ENCODE assay signal across 9 cellular contexts in the genomic region with DNA sequence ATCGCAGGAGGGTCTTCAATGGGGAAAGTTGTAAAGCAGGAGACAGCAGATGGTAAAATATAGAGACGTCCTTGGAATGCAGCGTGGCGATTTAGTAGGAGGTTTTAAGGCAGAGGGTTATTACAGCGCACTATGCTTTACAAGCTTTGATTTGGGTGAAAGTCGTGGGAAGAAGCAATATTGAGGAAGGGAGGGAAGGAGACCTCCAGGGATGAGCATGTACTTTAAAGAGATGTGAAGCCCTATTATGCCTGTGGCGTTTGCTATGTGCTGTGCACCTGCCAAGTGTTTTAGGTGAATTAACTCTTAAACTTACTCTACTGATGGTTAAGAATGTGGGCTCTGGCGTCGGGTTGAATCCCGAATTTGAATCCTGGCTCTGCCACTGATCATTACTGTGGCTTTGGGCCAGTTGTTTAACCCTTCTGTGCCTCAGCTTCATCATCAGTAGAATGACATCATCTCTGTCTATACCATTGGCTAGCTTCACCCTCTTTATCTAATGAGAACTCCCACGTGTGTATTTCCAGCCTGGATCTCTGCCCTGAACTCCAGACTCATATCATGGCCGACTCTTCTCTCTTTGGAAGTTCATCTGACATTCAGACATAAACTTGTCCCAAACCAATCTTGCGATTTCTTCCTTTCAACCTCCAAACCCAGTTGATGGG. TPM values are rescaled to one million over a fixed set of nuclear protein-coding genes. Genes with fewer than 3 reads are reported as not detected.
DNase-seq lines count a peak whose midpoint lies in the region; ATAC-seq and TF ChIP-seq lines count a peak whose summit lies in the region.
"Had no signal": no experiment of that assay in that cellular context is flagged by ENCODE, and none has a peak within 500 bp of the region (broad histone marks: within the 10 kb centered on the region; RNA-seq: fewer than 3 reads in every experiment).

No MANE protein-coding gene starts in this region.

- peaks cover 30% of the 10 kb centered on the region for H3K4me1 ChIP-seq in mononuclear cell (ENCODE audit: insufficient read depth, low read length)

- no peak for DNase-seq in AG10803 (ENCODE audit: low read depth)
- peak; percentile 26 for DNase-seq in choroid plexus epithelial cell (ENCODE audit: low read depth)
- DNase-seq in dedifferentiated amniotic fluid mesenchymal stem cell (ENCODE audit: extremely low spot score): no peak
- no peak for DNase-seq in RPMI8226

- H3K27ac ChIP-seq in KOPT-K1 (ENCODE audit: low read depth, low read length, poor library complexity, severe bottlenecking): peak overlapping the region; percentile 84

- H3K27me3 ChIP-seq in mononuclear cell (ENCODE audit: insufficient read depth, low read length): no peaks in the 10 kb centered on the region

- ATAC-seq in GM21367 (IDR thresholded peaks at IDR 0.05; ENCODE audit: unreplicated experiment): no peak
- ATAC-seq in GM21786 (IDR thresholded peaks at IDR 0.05; ENCODE audit: unreplicated experiment): no peak

- H3K9me3 ChIP-seq in KOPT-K1 (ENCODE audit: insufficient read depth, low read length, poor library complexity, severe bottlenecking) (no peaks in the 10 kb centered on the region), mononuclear cell (ENCODE audit: low read depth, low read length) (no peaks in the 10 kb centered on the region)

- no peak for TF ChIP-seq CTCF in AG10803 (conservative IDR thresholded peaks at IDR 0.05; ENCODE audit: low read length)
- TF ChIP-seq CTCF in choroid plexus epithelial cell (conservative IDR thresholded peaks at IDR 0.05; ENCODE audit: low read depth, low read length): no peak

- 0 out of 2 replicates have a peak, but pooled peaks cover 3% of the 10 kb centered on the region for H3K36me3 ChIP-seq in KOPT-K1 (ENCODE audit: insufficient read depth, low read length)

- H3K4me3 ChIP-seq in AG10803 (ENCODE audit: low read length): peak overlapping the region; percentile 95
- peak overlapping the region; percentile 88 for H3K4me3 ChIP-seq in choroid plexus epithelial cell (ENCODE audit: low read depth, low read length)
- H3K4me3 ChIP-seq in mononuclear cell (ENCODE audit: low read length): peak overlapping the region; percentile 62

RNA-seq across cellular contexts. Expression of a gene that starts 0.6 kb away (rescaled TPM):
- 0.94 TPM for total RNA-seq in mononuclear cell

RNA-seq across cellular contexts. Expression of a gene that starts 22.2 kb away (rescaled TPM):
- under 0.01 TPM for total RNA-seq in mononuclear cell

RNA-seq across cellular contexts. Expression of a gene that starts 27.0 kb away (rescaled TPM):
- total RNA-seq in mononuclear cell: not detected
- total RNA-seq: renal cortical epithelial cell had no signal

RNA-seq across cellular contexts. Expression of a gene that starts 45.0 kb away (rescaled TPM):
- total RNA-seq in mononuclear cell: 0.10 TPM
- total RNA-seq: renal cortical epithelial cell had no signal
